12 cellular contexts compared by ENCODE assay signal in genomic region chr1:28869952-28870351, GRCh38. TPM values are rescaled to one million over a fixed set of nuclear protein-coding genes. Genes with fewer than 3 reads are reported as not detected.
"Had no signal": no experiment of that assay in that cellular context is flagged by ENCODE, and none has a peak within 500 bp of the region (broad histone marks: within the 10 kb centered on the region; RNA-seq: fewer than 3 reads in every experiment).

No MANE protein-coding gene starts in this region.

- H3K9me3 Mint-ChIP-seq: GM23338, H9, HFFc6 had no signal

- H3K4me3 ChIP-seq: GM23248, GM23338, HAP-1 had no signal

- ATAC-seq: GM23338, HCT116 had no signal

- H3K27ac Mint-ChIP-seq: GM23338, H9, HFFc6 had no signal

- H3K27ac ChIP-seq: GM23248 had no signal

- H3K4me3 Mint-ChIP-seq: GM23338, H9, HFFc6 had no signal

- H3K9me3 ChIP-seq: HAP-1 had no signal

- DNase-seq: GM23248, GOT3, H7, H9, HCEC 1CT, HFFc6 had no signal

- FAIRE-seq: H1, H54 had no signal

- H2AFZ ChIP-seq: GM23248, GM23338 had no signal

- H3K9ac ChIP-seq: GM23248 had no signal

- H3K4me2 ChIP-seq: GM23338 had no signal

- H3K36me3 ChIP-seq: HAP-1 had no signal

RNA-seq across cellular contexts. Expression of gene OPRD1, which starts 58.0 kb away (rescaled TPM):
- total RNA-seq: GM23248, H4, HFFc6 had no signal
- polyA plus RNA-seq: GM23248 had no signal
